In genomic region chr14:94542811-94543449, GRCh38 we compare ENCODE assay signal across 2 cellular contexts.
TF ChIP-seq lines count a peak whose summit lies in the region.

No MANE protein-coding gene starts in this region.

TF ChIP-seq in IMR-90, 13 proteins besides CTCF, POLR2A, EP300 and RAD21:
- TF ChIP-seq CEBPB (IDR thresholded peaks at IDR 0.05; ENCODE audit: low read depth, low read length): no peak
- TF ChIP-seq SMC3 (IDR thresholded peaks at IDR 0.05; ENCODE audit: low read depth, low read length): no peak
- TF ChIP-seq NFE2L2 (IDR thresholded peaks at IDR 0.05; ENCODE audit: low read depth, low read length): no peak
- TF ChIP-seq CHD1 (IDR thresholded peaks at IDR 0.05; ENCODE audit: low read depth, low read length): no peak
- TF ChIP-seq BHLHE40 (IDR thresholded peaks at IDR 0.05; ENCODE audit: low read depth, low read length): no peak
- TF ChIP-seq, protein P1, sequence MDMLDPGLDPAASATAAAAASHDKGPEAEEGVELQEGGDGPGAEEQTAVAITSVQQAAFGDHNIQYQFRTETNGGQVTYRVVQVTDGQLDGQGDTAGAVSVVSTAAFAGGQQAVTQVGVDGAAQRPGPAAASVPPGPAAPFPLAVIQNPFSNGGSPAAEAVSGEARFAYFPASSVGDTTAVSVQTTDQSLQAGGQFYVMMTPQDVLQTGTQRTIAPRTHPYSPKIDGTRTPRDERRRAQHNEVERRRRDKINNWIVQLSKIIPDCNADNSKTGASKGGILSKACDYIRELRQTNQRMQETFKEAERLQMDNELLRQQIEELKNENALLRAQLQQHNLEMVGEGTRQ (IDR thresholded peaks at IDR 0.05; ENCODE audit: low read depth, low read length): no peak
- no peak for TF ChIP-seq MAFK (IDR thresholded peaks at IDR 0.05; ENCODE audit: low read depth, low read length)
- no peak for TF ChIP-seq MAZ (IDR thresholded peaks at IDR 0.05; ENCODE audit: borderline replicate concordance, low read depth, low read length)
- no peak for TF ChIP-seq RCOR1 (IDR thresholded peaks at IDR 0.05; ENCODE audit: insufficient replicate concordance, low read length)
- no peak for TF ChIP-seq RFX5 (IDR thresholded peaks at IDR 0.05; ENCODE audit: low read depth, low read length)
- TF ChIP-seq MXI1 (IDR thresholded peaks at IDR 0.05; ENCODE audit: borderline replicate concordance, low read depth, low read length): no peak
- no peak for TF ChIP-seq FOS (IDR thresholded peaks at IDR 0.05; ENCODE audit: low read depth, low read length)
- TF ChIP-seq, protein P2, sequence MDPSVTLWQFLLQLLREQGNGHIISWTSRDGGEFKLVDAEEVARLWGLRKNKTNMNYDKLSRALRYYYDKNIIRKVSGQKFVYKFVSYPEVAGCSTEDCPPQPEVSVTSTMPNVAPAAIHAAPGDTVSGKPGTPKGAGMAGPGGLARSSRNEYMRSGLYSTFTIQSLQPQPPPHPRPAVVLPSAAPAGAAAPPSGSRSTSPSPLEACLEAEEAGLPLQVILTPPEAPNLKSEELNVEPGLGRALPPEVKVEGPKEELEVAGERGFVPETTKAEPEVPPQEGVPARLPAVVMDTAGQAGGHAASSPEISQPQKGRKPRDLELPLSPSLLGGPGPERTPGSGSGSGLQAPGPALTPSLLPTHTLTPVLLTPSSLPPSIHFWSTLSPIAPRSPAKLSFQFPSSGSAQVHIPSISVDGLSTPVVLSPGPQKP (IDR thresholded peaks at IDR 0.05; ENCODE audit: borderline replicate concordance, low read depth, low read length): no peak

TF ChIP-seq in endothelial cell of umbilical vein, 7 proteins besides CTCF, POLR2A, EP300 and RAD21:
- TF ChIP-seq MYC (IDR thresholded peaks at IDR 0.05; ENCODE audit: low read depth, low read length): no peak
- no peak for TF ChIP-seq POLR2AphosphoS5 (IDR thresholded peaks at IDR 0.05; ENCODE audit: insufficient read depth, low read depth, low read length)
- TF ChIP-seq FOS (IDR thresholded peaks at IDR 0.05; ENCODE audit: borderline replicate concordance, insufficient read depth, low read length): no peak
- TF ChIP-seq, protein P3, sequence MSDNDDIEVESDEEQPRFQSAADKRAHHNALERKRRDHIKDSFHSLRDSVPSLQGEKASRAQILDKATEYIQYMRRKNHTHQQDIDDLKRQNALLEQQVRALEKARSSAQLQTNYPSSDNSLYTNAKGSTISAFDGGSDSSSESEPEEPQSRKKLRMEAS (IDR thresholded peaks at IDR 0.05; ENCODE audit: insufficient read depth, insufficient read length): no peak
